In the genomic region with DNA sequence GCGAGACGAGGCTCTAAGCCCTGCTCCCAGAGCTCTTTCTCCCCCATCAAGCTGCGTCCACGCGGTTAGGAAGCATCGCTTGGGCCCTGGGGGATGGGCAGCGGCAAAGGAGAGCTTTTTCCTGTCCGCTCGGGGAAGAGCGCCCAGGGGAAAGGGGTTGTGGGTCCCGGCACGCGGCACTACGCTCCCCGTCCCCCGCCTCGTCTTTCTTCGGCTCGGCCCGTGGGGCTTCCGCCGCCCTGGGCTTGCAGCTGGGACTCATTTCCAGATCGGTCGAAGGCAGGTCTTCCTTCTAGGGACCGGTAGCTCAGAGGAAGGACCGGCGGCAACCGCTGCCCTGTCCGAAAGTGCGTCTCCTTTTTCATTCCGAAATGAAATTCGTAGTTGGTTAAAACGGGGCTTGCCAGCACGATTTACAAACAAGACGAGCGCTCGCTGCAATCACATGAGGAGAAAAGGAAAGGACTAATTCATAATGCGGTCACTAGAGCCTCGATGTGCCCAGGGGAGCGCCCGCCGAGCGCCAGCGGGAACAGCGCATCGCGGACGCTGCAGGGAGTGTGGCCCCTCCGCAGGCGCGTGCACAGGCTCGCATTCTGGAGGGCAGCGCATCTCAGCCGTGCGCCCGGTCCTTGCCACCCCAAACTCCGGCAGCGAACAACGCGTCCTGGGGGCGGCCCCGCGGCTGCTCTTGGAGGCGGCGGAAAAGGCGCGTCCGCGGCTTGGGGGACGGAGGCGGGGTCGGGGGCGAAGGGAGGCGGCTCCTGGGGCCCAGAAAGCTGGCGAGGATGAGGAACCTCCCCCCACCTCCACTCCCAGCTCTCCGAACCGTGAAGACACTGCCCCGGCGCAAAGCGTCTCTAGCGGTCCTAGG, we compare ENCODE assay signal across 1 cellular context.
A peak's percentile ranks its signal among the peaks of the same experiment; 100 is the strongest.
TF ChIP-seq lines count a peak whose summit lies in the region.

No MANE protein-coding gene starts in this region.

TF ChIP-seq in K562, 482 proteins besides CTCF, POLR2A, EP300 and RAD21 (continued from another document and continues in another):
- TF ChIP-seq, protein P1, sequence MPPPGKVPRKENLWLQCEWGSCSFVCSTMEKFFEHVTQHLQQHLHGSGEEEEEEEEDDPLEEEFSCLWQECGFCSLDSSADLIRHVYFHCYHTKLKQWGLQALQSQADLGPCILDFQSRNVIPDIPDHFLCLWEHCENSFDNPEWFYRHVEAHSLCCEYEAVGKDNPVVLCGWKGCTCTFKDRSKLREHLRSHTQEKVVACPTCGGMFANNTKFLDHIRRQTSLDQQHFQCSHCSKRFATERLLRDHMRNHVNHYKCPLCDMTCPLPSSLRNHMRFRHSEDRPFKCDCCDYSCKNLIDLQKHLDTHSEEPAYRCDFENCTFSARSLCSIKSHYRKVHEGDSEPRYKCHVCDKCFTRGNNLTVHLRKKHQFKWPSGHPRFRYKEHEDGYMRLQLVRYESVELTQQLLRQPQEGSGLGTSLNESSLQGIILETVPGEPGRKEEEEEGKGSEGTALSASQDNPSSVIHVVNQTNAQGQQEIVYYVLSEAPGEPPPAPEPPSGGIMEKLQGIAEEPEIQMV (tag; conservative IDR thresholded peaks at IDR 0.05; ENCODE audit: low read depth): peak; percentile 63
- TF ChIP-seq NCOA6 (IDR thresholded peaks at IDR 0.05) (no peak), LCOR (CRISPR knock-in tag; IDR thresholded peaks at IDR 0.05) (no peak), RBM34 (IDR thresholded peaks at IDR 0.05; ENCODE audit: borderline replicate concordance, insufficient read depth, low read length) (no peak), DNMT1 (IDR thresholded peaks at IDR 0.05) (no peak), ELF4 (CRISPR knock-in tag; IDR thresholded peaks at IDR 0.05) (no peak), POLR2AphosphoS2 (IDR thresholded peaks at IDR 0.05; ENCODE audit: low read length) (no peak), CBFA2T3 (IDR thresholded peaks at IDR 0.05) (no peak), RNF2 (IDR thresholded peaks at IDR 0.05) (0 out of 2 replicates have a peak, but pooled peaks have one; percentile 41), POLR2B (IDR thresholded peaks at IDR 0.05; ENCODE audit: low read depth, partially characterized antibody) (no peak), RBM22 (IDR thresholded peaks at IDR 0.05; ENCODE audit: low read depth, low read length, poor library complexity, severe bottlenecking) (no peak), ATF7 (IDR thresholded peaks at IDR 0.05) (no peak), NR4A1 (CRISPR knock-in tag; IDR thresholded peaks at IDR 0.05) (no peak), NR4A1 (tag; IDR thresholded peaks at IDR 0.05) (no peak), ZNF695 (CRISPR knock-in tag; IDR thresholded peaks at IDR 0.05) (no peak), ZNF584 (CRISPR knock-in tag; IDR thresholded peaks at IDR 0.05; ENCODE audit: low read depth) (no peak), MEF2A (IDR thresholded peaks at IDR 0.05; ENCODE audit: control insufficient read depth, low read depth, low read length) (no peak), IFI16 (CRISPR knock-in tag; IDR thresholded peaks at IDR 0.05) (no peak), ZNF347 (CRISPR knock-in tag; IDR thresholded peaks at IDR 0.05; ENCODE audit: low read depth) (no peak), MED1 (CRISPR knock-in tag; IDR thresholded peaks at IDR 0.05; ENCODE audit: borderline replicate concordance) (no peak), SAP30 (IDR thresholded peaks at IDR 0.05; ENCODE audit: borderline replicate concordance, insufficient read depth, low read depth, low read length, poor library complexity, severe bottlenecking) (no peak), SMAD3 (CRISPR knock-in tag; conservative IDR thresholded peaks at IDR 0.05) (no peak), TGIF2 (CRISPR knock-in tag; IDR thresholded peaks at IDR 0.05) (no peak), ZNF175 (CRISPR knock-in tag; IDR thresholded peaks at IDR 0.05; ENCODE audit: low read depth) (no peak), PTRF (tag; IDR thresholded peaks at IDR 0.05) (no peak), ZNF165 (CRISPR knock-in tag; IDR thresholded peaks at IDR 0.05; ENCODE audit: borderline replicate concordance) (no peak)
- TF ChIP-seq, protein P2, sequence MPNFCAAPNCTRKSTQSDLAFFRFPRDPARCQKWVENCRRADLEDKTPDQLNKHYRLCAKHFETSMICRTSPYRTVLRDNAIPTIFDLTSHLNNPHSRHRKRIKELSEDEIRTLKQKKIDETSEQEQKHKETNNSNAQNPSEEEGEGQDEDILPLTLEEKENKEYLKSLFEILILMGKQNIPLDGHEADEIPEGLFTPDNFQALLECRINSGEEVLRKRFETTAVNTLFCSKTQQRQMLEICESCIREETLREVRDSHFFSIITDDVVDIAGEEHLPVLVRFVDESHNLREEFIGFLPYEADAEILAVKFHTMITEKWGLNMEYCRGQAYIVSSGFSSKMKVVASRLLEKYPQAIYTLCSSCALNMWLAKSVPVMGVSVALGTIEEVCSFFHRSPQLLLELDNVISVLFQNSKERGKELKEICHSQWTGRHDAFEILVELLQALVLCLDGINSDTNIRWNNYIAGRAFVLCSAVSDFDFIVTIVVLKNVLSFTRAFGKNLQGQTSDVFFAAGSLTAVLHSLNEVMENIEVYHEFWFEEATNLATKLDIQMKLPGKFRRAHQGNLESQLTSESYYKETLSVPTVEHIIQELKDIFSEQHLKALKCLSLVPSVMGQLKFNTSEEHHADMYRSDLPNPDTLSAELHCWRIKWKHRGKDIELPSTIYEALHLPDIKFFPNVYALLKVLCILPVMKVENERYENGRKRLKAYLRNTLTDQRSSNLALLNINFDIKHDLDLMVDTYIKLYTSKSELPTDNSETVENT (CRISPR knock-in tag; IDR thresholded peaks at IDR 0.05): no peak
- TF ChIP-seq, protein P3, sequence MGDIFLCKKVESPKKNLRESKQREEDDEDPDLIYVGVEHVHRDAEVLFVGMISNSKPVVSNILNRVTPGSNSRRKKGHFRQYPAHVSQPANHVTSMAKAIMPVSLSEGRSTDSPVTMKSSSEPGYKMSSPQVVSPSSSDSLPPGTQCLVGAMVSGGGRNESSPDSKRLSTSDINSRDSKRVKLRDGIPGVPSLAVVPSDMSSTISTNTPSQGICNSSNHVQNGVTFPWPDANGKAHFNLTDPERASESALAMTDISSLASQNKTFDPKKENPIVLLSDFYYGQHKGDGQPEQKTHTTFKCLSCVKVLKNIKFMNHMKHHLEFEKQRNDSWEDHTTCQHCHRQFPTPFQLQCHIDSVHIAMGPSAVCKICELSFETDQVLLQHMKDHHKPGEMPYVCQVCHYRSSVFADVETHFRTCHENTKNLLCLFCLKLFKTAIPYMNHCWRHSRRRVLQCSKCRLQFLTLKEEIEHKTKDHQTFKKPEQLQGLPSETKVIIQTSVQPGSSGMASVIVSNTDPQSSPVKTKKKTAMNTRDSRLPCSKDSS (IDR thresholded peaks at IDR 0.05; ENCODE audit: low read depth, partially characterized antibody): no peak
- TF ChIP-seq, protein P4, sequence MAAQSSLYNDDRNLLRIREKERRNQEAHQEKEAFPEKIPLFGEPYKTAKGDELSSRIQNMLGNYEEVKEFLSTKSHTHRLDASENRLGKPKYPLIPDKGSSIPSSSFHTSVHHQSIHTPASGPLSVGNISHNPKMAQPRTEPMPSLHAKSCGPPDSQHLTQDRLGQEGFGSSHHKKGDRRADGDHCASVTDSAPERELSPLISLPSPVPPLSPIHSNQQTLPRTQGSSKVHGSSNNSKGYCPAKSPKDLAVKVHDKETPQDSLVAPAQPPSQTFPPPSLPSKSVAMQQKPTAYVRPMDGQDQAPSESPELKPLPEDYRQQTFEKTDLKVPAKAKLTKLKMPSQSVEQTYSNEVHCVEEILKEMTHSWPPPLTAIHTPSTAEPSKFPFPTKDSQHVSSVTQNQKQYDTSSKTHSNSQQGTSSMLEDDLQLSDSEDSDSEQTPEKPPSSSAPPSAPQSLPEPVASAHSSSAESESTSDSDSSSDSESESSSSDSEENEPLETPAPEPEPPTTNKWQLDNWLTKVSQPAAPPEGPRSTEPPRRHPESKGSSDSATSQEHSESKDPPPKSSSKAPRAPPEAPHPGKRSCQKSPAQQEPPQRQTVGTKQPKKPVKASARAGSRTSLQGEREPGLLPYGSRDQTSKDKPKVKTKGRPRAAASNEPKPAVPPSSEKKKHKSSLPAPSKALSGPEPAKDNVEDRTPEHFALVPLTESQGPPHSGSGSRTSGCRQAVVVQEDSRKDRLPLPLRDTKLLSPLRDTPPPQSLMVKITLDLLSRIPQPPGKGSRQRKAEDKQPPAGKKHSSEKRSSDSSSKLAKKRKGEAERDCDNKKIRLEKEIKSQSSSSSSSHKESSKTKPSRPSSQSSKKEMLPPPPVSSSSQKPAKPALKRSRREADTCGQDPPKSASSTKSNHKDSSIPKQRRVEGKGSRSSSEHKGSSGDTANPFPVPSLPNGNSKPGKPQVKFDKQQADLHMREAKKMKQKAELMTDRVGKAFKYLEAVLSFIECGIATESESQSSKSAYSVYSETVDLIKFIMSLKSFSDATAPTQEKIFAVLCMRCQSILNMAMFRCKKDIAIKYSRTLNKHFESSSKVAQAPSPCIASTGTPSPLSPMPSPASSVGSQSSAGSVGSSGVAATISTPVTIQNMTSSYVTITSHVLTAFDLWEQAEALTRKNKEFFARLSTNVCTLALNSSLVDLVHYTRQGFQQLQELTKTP (IDR thresholded peaks at IDR 0.05; ENCODE audit: low read depth in 1 of 2, partially characterized antibody in 2 of 2): no peak
- TF ChIP-seq, protein P5, sequence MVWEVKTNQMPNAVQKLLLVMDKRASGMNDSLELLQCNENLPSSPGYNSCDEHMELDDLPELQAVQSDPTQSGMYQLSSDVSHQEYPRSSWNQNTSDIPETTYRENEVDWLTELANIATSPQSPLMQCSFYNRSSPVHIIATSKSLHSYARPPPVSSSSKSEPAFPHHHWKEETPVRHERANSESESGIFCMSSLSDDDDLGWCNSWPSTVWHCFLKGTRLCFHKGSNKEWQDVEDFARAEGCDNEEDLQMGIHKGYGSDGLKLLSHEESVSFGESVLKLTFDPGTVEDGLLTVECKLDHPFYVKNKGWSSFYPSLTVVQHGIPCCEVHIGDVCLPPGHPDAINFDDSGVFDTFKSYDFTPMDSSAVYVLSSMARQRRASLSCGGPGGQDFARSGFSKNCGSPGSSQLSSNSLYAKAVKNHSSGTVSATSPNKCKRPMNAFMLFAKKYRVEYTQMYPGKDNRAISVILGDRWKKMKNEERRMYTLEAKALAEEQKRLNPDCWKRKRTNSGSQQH (CRISPR knock-in tag; IDR thresholded peaks at IDR 0.05): no peak
- TF ChIP-seq, protein P6, sequence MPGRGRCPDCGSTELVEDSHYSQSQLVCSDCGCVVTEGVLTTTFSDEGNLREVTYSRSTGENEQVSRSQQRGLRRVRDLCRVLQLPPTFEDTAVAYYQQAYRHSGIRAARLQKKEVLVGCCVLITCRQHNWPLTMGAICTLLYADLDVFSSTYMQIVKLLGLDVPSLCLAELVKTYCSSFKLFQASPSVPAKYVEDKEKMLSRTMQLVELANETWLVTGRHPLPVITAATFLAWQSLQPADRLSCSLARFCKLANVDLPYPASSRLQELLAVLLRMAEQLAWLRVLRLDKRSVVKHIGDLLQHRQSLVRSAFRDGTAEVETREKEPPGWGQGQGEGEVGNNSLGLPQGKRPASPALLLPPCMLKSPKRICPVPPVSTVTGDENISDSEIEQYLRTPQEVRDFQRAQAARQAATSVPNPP (IDR thresholded peaks at IDR 0.05; ENCODE audit: borderline replicate concordance, insufficient read depth, insufficient read length): no peak
- TF ChIP-seq, protein P7, sequence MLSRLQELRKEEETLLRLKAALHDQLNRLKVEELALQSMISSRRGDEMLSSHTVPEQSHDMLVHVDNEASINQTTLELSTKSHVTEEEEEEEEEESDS (CRISPR knock-in tag; IDR thresholded peaks at IDR 0.05): no peak
- TF ChIP-seq, protein P8, sequence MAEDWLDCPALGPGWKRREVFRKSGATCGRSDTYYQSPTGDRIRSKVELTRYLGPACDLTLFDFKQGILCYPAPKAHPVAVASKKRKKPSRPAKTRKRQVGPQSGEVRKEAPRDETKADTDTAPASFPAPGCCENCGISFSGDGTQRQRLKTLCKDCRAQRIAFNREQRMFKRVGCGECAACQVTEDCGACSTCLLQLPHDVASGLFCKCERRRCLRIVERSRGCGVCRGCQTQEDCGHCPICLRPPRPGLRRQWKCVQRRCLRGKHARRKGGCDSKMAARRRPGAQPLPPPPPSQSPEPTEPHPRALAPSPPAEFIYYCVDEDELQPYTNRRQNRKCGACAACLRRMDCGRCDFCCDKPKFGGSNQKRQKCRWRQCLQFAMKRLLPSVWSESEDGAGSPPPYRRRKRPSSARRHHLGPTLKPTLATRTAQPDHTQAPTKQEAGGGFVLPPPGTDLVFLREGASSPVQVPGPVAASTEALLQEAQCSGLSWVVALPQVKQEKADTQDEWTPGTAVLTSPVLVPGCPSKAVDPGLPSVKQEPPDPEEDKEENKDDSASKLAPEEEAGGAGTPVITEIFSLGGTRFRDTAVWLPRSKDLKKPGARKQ (CRISPR knock-in tag; IDR thresholded peaks at IDR 0.05): no peak
- TF ChIP-seq, protein P9, sequence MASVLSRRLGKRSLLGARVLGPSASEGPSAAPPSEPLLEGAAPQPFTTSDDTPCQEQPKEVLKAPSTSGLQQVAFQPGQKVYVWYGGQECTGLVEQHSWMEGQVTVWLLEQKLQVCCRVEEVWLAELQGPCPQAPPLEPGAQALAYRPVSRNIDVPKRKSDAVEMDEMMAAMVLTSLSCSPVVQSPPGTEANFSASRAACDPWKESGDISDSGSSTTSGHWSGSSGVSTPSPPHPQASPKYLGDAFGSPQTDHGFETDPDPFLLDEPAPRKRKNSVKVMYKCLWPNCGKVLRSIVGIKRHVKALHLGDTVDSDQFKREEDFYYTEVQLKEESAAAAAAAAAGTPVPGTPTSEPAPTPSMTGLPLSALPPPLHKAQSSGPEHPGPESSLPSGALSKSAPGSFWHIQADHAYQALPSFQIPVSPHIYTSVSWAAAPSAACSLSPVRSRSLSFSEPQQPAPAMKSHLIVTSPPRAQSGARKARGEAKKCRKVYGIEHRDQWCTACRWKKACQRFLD (CRISPR knock-in tag; IDR thresholded peaks at IDR 0.05): peak; percentile 51; the same call in 1 of the 2 replicates
- TF ChIP-seq, protein P10, sequence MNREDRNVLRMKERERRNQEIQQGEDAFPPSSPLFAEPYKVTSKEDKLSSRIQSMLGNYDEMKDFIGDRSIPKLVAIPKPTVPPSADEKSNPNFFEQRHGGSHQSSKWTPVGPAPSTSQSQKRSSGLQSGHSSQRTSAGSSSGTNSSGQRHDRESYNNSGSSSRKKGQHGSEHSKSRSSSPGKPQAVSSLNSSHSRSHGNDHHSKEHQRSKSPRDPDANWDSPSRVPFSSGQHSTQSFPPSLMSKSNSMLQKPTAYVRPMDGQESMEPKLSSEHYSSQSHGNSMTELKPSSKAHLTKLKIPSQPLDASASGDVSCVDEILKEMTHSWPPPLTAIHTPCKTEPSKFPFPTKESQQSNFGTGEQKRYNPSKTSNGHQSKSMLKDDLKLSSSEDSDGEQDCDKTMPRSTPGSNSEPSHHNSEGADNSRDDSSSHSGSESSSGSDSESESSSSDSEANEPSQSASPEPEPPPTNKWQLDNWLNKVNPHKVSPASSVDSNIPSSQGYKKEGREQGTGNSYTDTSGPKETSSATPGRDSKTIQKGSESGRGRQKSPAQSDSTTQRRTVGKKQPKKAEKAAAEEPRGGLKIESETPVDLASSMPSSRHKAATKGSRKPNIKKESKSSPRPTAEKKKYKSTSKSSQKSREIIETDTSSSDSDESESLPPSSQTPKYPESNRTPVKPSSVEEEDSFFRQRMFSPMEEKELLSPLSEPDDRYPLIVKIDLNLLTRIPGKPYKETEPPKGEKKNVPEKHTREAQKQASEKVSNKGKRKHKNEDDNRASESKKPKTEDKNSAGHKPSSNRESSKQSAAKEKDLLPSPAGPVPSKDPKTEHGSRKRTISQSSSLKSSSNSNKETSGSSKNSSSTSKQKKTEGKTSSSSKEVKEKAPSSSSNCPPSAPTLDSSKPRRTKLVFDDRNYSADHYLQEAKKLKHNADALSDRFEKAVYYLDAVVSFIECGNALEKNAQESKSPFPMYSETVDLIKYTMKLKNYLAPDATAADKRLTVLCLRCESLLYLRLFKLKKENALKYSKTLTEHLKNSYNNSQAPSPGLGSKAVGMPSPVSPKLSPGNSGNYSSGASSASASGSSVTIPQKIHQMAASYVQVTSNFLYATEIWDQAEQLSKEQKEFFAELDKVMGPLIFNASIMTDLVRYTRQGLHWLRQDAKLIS (CRISPR knock-in tag; IDR thresholded peaks at IDR 0.05): no peak
